ENCODE assay signal across 24 cellular contexts in genomic region chr5:42832060-42832459, GRCh38. TPM values are rescaled to one million over a fixed set of nuclear protein-coding genes. Genes with fewer than 3 reads are reported as not detected.
DNase-seq lines count a peak whose midpoint lies in the region; ATAC-seq, FAIRE-seq and TF ChIP-seq lines count a peak whose summit lies in the region.
"Had no signal": no experiment of that assay in that cellular context is flagged by ENCODE, and none has a peak within 500 bp of the region (broad histone marks: within the 10 kb centered on the region; RNA-seq: fewer than 3 reads in every experiment).

No MANE protein-coding gene starts in this region.

- no peak overlapping the region for H3K4me2 ChIP-seq in K562 (ENCODE audit: insufficient read depth, low read length)
- H3K4me2 ChIP-seq: A549; BLaER1 treated with 17β-estradiol and CSF1 and Interleukin-3, amounts not matched to agents 10 nM and 100 nM had no signal

- in situ Hi-C loops in K562 (cut with MboI) = no loop called here

- TF ChIP-seq POLR2A in K562 (conservative IDR thresholded peaks at IDR 0.05) = no peak

- H2AFZ ChIP-seq in K562 (ENCODE audit: low read depth, low read length) = no peak overlapping the region

- H3K79me2 ChIP-seq in K562 (ENCODE audit: control insufficient read depth, insufficient read depth, low read length) = no peaks in the 10 kb centered on the region

- no peaks in the 10 kb centered on the region for H4K20me1 ChIP-seq in K562 (replicated peaks; ENCODE audit: control insufficient read depth, insufficient read depth, low read length)
- H4K20me1 ChIP-seq: BLaER1 treated with 17β-estradiol and CSF1 and Interleukin-3, amounts not matched to agents 10 nM and 100 nM had no signal

- no peak overlapping the region for H3K4me3 ChIP-seq in K562
- H3K4me3 ChIP-seq: A549; BLaER1 treated with 17β-estradiol and CSF1 and Interleukin-3, amounts not matched to agents 10 nM and 100 nM had no signal

- BruUV-seq in K562 (replicated peaks; lab: Mats Ljungman, UMichigan) = no TSS peak

- H3K27me3 ChIP-seq in K562 (ENCODE audit: control insufficient read depth in 2 of 2, insufficient read depth in 2 of 2, low read length in 2 of 2) = no peaks in the 10 kb centered on the region
- H3K27me3 ChIP-seq: BE2C; BLaER1 treated with 17β-estradiol and CSF1 and Interleukin-3, amounts not matched to agents 10 nM and 100 nM had no signal

- no peak overlapping the region for H3K27ac ChIP-seq in K562 (ENCODE audit: extremely low read depth, low read depth, low read length)
- H3K27ac ChIP-seq: A549; BLaER1 treated with 17β-estradiol and CSF1 and Interleukin-3, amounts not matched to agents 10 nM and 100 nM had no signal

- 20% methylated on average over 5 of the region's 5 CpGs for WGBS in K562 (ENCODE audit: insufficient coverage, low coverage, missing lambda C conversion rate)

- peak; percentile 19 for DNase-seq in MV-4-11 (lab: John Stamatoyannopoulos, UW)
- DNase-seq in K562 (ENCODE audit: extremely low read depth in 1 of 4, low spot score in 3 of 4) = no peak
- DNase-seq in NCI-H1048 (lab: John Stamatoyannopoulos, UW) = no peak
- no peak for DNase-seq in Kasumi-1 (lab: John Stamatoyannopoulos, UW)
- DNase-seq: 8988T; ACHN; AML-193; BE2C; CD4-positive, alpha-beta T cell; CD8-positive, alpha-beta memory T cell; DMS 273 treated with DMSO at 0.1 percent for 48 hours; DMS79; EL; GDM1; GOT3; H7; HCEC 1CT had no signal

- no peak overlapping the region for H3K9ac ChIP-seq in K562 (ENCODE audit: insufficient read depth in 1 of 2, low read depth in 2 of 2, low read length in 2 of 2)
- H3K9ac ChIP-seq: BLaER1 treated with 17β-estradiol and CSF1 and Interleukin-3, amounts not matched to agents 10 nM and 100 nM had no signal

- no peaks in the 10 kb centered on the region for H3K9me3 ChIP-seq in K562 (replicated peaks; ENCODE audit: control insufficient read depth, insufficient read depth, low read depth, low read length)
- H3K9me3 ChIP-seq: A549, BE2C had no signal

- FAIRE-seq in K562 (lab: Jason Lieb, UNC) = no peak
- FAIRE-seq: A549, D721Med, GM12891, GM18507 had no signal

- no peak for TF ChIP-seq CTCF in K562 (IDR thresholded peaks at IDR 0.05 in 2 of 3, conservative IDR thresholded peaks at IDR 0.05 in 1 of 3; ENCODE audit: insufficient read depth in 2 of 3, low read depth in 1 of 3, low read length in 3 of 3)

- no peak for TF ChIP-seq EP300 in K562 (IDR thresholded peaks at IDR 0.05; ENCODE audit: low read length)

- no peaks in the 10 kb centered on the region for H3K36me3 ChIP-seq in K562 (ENCODE audit: control insufficient read depth, insufficient read depth, low read length)
- H3K36me3 ChIP-seq: BE2C; BLaER1 treated with 17β-estradiol and CSF1 and Interleukin-3, amounts not matched to agents 10 nM and 100 nM had no signal

- H3K4me1 ChIP-seq in K562 (replicated peaks in 1 of 2; ENCODE audit: control insufficient read depth in 2 of 2, insufficient read depth in 2 of 2, low read length in 2 of 2) = peaks cover 0 to 4% of the 10 kb centered on the region in 2 experiments; a peak in 3 of 5 replicates
- H3K4me1 ChIP-seq: A549, BE2C had no signal

- no peaks in the 10 kb centered on the region for H3K9me1 ChIP-seq in K562 (ENCODE audit: control insufficient read depth, insufficient read depth, low read length)

- intact Hi-C loops in K562 (cut with micrococcal nuclease) = loop anchor here (5.0 kb wide), 1 partner anchor 45 kb away; no protein-coding TSS in a partner anchor

- no peak for TF ChIP-seq RAD21 in K562 (CRISPR knock-in tag; conservative IDR thresholded peaks at IDR 0.05 in 1 of 2, IDR thresholded peaks at IDR 0.05 in 1 of 2)

- POLR2A ChIA-PET in K562 (lab: Yijun Ruan, JAX) = interaction anchor here (1.0 kb wide), 1 partner anchor 31 kb away, joined by 4 read pairs; no protein-coding TSS in a partner anchor

- CTCF ChIA-PET in K562 (lab: Yijun Ruan, JAX; ENCODE audit: low intra/inter-chr PET ratio) = no interaction called here

- no peak for ATAC-seq in K562
- ATAC-seq in esophagus mucosa = peak; percentile 87
- ATAC-seq in HG02970 (IDR thresholded peaks at IDR 0.05; ENCODE audit: low FRiP score, unreplicated experiment) = no peak
- ATAC-seq: A549 had no signal

TF ChIP-seq in K562, 482 proteins besides CTCF, POLR2A, EP300 and RAD21:
- TF ChIP-seq MNT (conservative IDR thresholded peaks at IDR 0.05) (no peak), ATF3 (IDR thresholded peaks at IDR 0.05) (peak; percentile 46; the same call in 1 of the 2 replicates), ATF3 (CRISPR knock-in tag; conservative IDR thresholded peaks at IDR 0.05) (no peak)

RNA-seq across cellular contexts. Expression of gene SELENOP, which starts 20.4 kb away (rescaled TPM):
- 2.3 and 8.7 TPM in 2 replicates for total RNA-seq in K562 (2011; cell fraction: chromatin; rRNA removed; ENCODE audit: low replicate concordance)
- total RNA-seq in K562 (2011; cell fraction: nucleolus; rRNA removed) = 0.67 and 3.2 TPM in 2 replicates
- 4.3 and 4.7 TPM in 2 replicates for total RNA-seq in K562 (2011; cell fraction: nucleoplasm; rRNA removed)
- total RNA-seq in K562 (2014; rRNA removed) (3.3 and 5.6 TPM in 2 replicates), K562 (2014; rRNA removed; fragmentation: Illumina TruSeq; extraction: Trizol) (4.2 and 4.5 TPM in 2 replicates), K562 (2015; rRNA removed; fragmentation: Illumina TruSeq; extraction: Trizol) (5.2 and 6.3 TPM in 2 replicates), K562 (2021) (6.0 and 6.2 TPM in 2 replicates), esophagus mucosa (95.9 TPM)
- polyA plus RNA-seq in K562 (2011; rRNA removed) (3.2 and 4.3 TPM in 2 replicates), K562 (2014; fragmentation: Illumina TruSeq; extraction: Trizol) (4.5 TPM in 2 replicates), K562 (2014; fragmentation: Nextera tagmentation; extraction: Ambion mirVana) (1 to 10 TPM; 4.4 to 5.8 TPM), K562 (2014; rRNA removed) (3.9 and 5.6 TPM in 2 replicates)
- 2.1 and 2.5 TPM in 2 replicates for polyA plus RNA-seq in K562 (2011; cell fraction: cytosol; rRNA removed)
- 1.9 and 2.5 TPM in 2 replicates for polyA plus RNA-seq in K562 (2011; cell fraction: nucleus; rRNA removed)
- polyA plus RNA-seq in K562 (2012) = 5.5 and 10.3 TPM in 2 replicates
- polyA minus RNA-seq in K562 (2011; rRNA and poly(A)+ RNA removed) = 1.8 and 3.9 TPM in 2 replicates
- 1.2 and 4.0 TPM in 2 replicates for polyA minus RNA-seq in K562 (2011; cell fraction: cytosol; rRNA and poly(A)+ RNA removed)
- 1.5 and 3.6 TPM in 2 replicates for polyA minus RNA-seq in K562 (2011; cell fraction: nucleus; rRNA and poly(A)+ RNA removed)
- polyA plus RNA-seq: CD8-positive, alpha-beta memory T cell had no signal
